22 cellular contexts compared by ENCODE assay signal in genomic region chr4:79173186-79173585, GRCh38.
"Had no signal": no experiment of that assay in that cellular context is flagged by ENCODE, and none has a peak within 500 bp of the region (broad histone marks: within the 10 kb centered on the region; RNA-seq: fewer than 3 reads in every experiment).

No MANE protein-coding gene starts in this region.

- H3K9ac ChIP-seq: neural progenitor cell, parathyroid adenoma had no signal

- H3K4me2 ChIP-seq: neural progenitor cell had no signal

- H3K4me3 ChIP-seq: left ventricle myocardium inferior, lung, neural progenitor cell, spleen, tibial nerve, vagina had no signal

- ATAC-seq: natural killer cell; right cardiac atrium; sciatic nerve; stimulated activated effector memory CD8-positive, alpha-beta T cell treated with anti-CD3 and anti-CD28 coated beads, Interleukin-12 subunit alpha, Interleukin-12 subunit beta, amount 100 ng/mL, for 72 hours had no signal

- H3K9me3 ChIP-seq: neutrophil, vagina had no signal

- H2AFZ ChIP-seq: neural progenitor cell, parathyroid adenoma had no signal

- H3K27me3 ChIP-seq: neural progenitor cell, neutrophil, spleen, tibial nerve, vagina had no signal

- H3K36me3 ChIP-seq: left ventricle myocardium inferior, neural progenitor cell, neutrophil, spleen, tibial nerve, vagina had no signal

- FAIRE-seq: small intestine had no signal

- H3K4me1 ChIP-seq: left ventricle myocardium inferior, neural progenitor cell, parathyroid adenoma, spleen, vagina had no signal

- H3K79me2 ChIP-seq: parathyroid adenoma had no signal

- DNase-seq: islet precursor cell; left ventricle myocardium inferior; mesendoderm; naive B cell; natural killer cell; nephron progenitor cell; occipital lobe; retina; right cardiac atrium; small intestine; spleen; stimulated activated CD4-positive, alpha-beta T cell treated with anti-CD3 and anti-CD28 coated beads, Interleukin-4, amount 100 ng/mL, for 24 hours; stimulated activated naive CD4-positive, alpha-beta T cell; substantia nigra had no signal

- H3K27ac ChIP-seq: left ventricle myocardium inferior, neural progenitor cell, neutrophil, parathyroid adenoma, spleen, tibial nerve, vagina had no signal
